18 cellular contexts compared by ENCODE assay signal in the genomic region with DNA sequence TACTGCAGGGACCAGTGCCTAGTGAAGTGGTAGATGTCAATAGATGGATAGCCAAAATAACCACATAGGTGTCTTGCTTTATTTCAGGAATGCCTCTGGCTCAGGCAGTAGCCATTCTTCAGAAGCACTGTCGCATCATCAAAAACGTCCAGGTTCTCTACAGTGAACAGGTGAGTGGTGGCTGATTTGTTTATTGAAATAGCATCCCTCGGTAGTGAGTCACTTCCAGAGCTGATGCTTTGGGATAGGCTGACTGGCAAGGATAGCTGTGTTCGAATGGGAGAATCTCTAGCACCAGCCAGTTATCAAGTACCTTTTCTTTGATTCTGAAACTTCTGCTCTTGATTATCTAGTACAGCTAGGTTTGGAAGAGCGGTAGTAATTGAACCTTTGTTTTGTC. TPM values are rescaled to one million over a fixed set of nuclear protein-coding genes. Genes with fewer than 3 reads are reported as not detected.
A peak's percentile ranks its signal among the peaks of the same experiment; 100 is the strongest.
DNase-seq lines count a peak whose midpoint lies in the region; ATAC-seq and TF ChIP-seq lines count a peak whose summit lies in the region.
"Had no signal": no experiment of that assay in that cellular context is flagged by ENCODE, and none has a peak within 500 bp of the region (broad histone marks: within the 10 kb centered on the region; RNA-seq: fewer than 3 reads in every experiment).

No MANE protein-coding gene starts in this region.

- H3K4me3 ChIP-seq in sigmoid colon: no peak overlapping the region
- H3K4me3 ChIP-seq: BLaER1, GM12878, K562, PC-9 had no signal

- no peaks in the 10 kb centered on the region for H3K4me1 Mint-ChIP-seq in activated CD4-positive, alpha-beta T cell treated with anti-CD3 and anti-CD28 coated beads, Interleukin-2, amount 10 ng/mL, durations not matched to agents 7 days and 5 days
- H3K4me1 Mint-ChIP-seq in activated CD4-positive, alpha-beta T cell treated with anti-CD3 and anti-CD28 coated beads for 36 hours: peaks cover 4% of the 10 kb centered on the region
- peaks cover 5 to 11% of the 10 kb centered on the region in 2 donors for H3K4me1 Mint-ChIP-seq in immature natural killer cell

- H3K27ac ChIP-seq in sigmoid colon: no peak overlapping the region
- H3K27ac ChIP-seq: BLaER1, PC-9 had no signal

- TF ChIP-seq EP300 in sigmoid colon (IDR thresholded peaks at IDR 0.05): no peak

- CTCF ChIA-PET in activated CD4-positive, alpha-beta T cell treated with anti-CD3 and anti-CD28 coated beads, Interleukin-2, amount 10 ng/mL, durations not matched to agents 7 days and 5 days (lab: Charles Lee): interaction anchor here (1.4 kb wide), 1 partner anchor 8 kb away, joined by 4 read pairs; no protein-coding TSS in a partner anchor
- CTCF ChIA-PET in activated CD4-positive, alpha-beta T cell treated with anti-CD3 and anti-CD28 coated beads for 36 hours (lab: Charles Lee): interaction anchor here (0.6 to 0.9 kb wide), 3 partner anchors 10 to 132 kb away, joined by 3 read pairs; no protein-coding TSS in a partner anchor

- no peak for ATAC-seq in activated CD4-positive, alpha-beta T cell treated with anti-CD3 and anti-CD28 coated beads for 36 hours
- ATAC-seq in GM21723 (IDR thresholded peaks at IDR 0.05; ENCODE audit: unreplicated experiment): no peak
- ATAC-seq: CD8-positive, alpha-beta T cell; GM12878; K562 had no signal

- H3K4me3 Mint-ChIP-seq in activated CD4-positive, alpha-beta T cell treated with anti-CD3 and anti-CD28 coated beads, Interleukin-2, amount 10 ng/mL, durations not matched to agents 7 days and 5 days: no peak overlapping the region
- H3K4me3 Mint-ChIP-seq in activated CD4-positive, alpha-beta T cell treated with anti-CD3 and anti-CD28 coated beads for 36 hours: no peak overlapping the region
- H3K4me3 Mint-ChIP-seq in immature natural killer cell: no peak overlapping the region
- H3K4me3 Mint-ChIP-seq: CD8-positive, alpha-beta T cell had no signal

- intact Hi-C loops in activated CD4-positive, alpha-beta T cell treated with anti-CD3 and anti-CD28 coated beads for 36 hours (cut with DNase I, micrococcal nuclease): no loop called here
- intact Hi-C loops in sigmoid colon (cut with DNase I): no loop called here

- peaks cover 19% of the 10 kb centered on the region for H3K36me3 Mint-ChIP-seq in activated CD4-positive, alpha-beta T cell treated with anti-CD3 and anti-CD28 coated beads, Interleukin-2, amount 10 ng/mL, durations not matched to agents 7 days and 5 days (ENCODE audit: low read depth)
- peaks cover 22% of the 10 kb centered on the region for H3K36me3 Mint-ChIP-seq in activated CD4-positive, alpha-beta T cell treated with anti-CD3 and anti-CD28 coated beads for 36 hours (ENCODE audit: low read depth)
- peaks cover 9 to 19% (median 12%) of the 10 kb centered on the region in 3 donors for H3K36me3 Mint-ChIP-seq in immature natural killer cell

- H3K27ac Mint-ChIP-seq in activated CD4-positive, alpha-beta T cell treated with anti-CD3 and anti-CD28 coated beads, Interleukin-2, amount 10 ng/mL, durations not matched to agents 7 days and 5 days: peak overlapping the region; percentile 46
- no peak overlapping the region for H3K27ac Mint-ChIP-seq in activated CD4-positive, alpha-beta T cell treated with anti-CD3 and anti-CD28 coated beads for 36 hours
- H3K27ac Mint-ChIP-seq in immature natural killer cell: no peak overlapping the region
- H3K27ac Mint-ChIP-seq: CD8-positive, alpha-beta T cell had no signal

- no peaks in the 10 kb centered on the region for H3K27me3 Mint-ChIP-seq in activated CD4-positive, alpha-beta T cell treated with anti-CD3 and anti-CD28 coated beads, Interleukin-2, amount 10 ng/mL, durations not matched to agents 7 days and 5 days
- no peaks in the 10 kb centered on the region for H3K27me3 Mint-ChIP-seq in activated CD4-positive, alpha-beta T cell treated with anti-CD3 and anti-CD28 coated beads for 36 hours
- peaks cover 0 to 3% (median 0%) of the 10 kb centered on the region in 3 donors for H3K27me3 Mint-ChIP-seq in immature natural killer cell (ENCODE audit: low read depth in 3 of 3)

- WGBS in sigmoid colon, 2 donors: 85 to 91% methylated on average over 5 of the region's 5 CpGs

- no peak for DNase-seq in activated CD4-positive, alpha-beta T cell treated with anti-CD3 and anti-CD28 coated beads, Interleukin-2, amount 10 ng/mL, durations not matched to agents 7 days and 5 days
- no peak for DNase-seq in activated CD4-positive, alpha-beta T cell treated with anti-CD3 and anti-CD28 coated beads for 36 hours
- DNase-seq in SW480 (ENCODE audit: low spot score) (peak; percentile 45), sigmoid colon (peak; percentile 2), immature natural killer cell (no peak)
- DNase-seq: CD8-positive, alpha-beta T cell; DND-41; GDM1; HCEC 1CT; NCI-H1105; NCI-H1694; NCI-H510A treated with DMSO at 0.1 percent for 48 hours; NCI-H82; PC-9 had no signal

- POLR2A ChIA-PET in activated CD4-positive, alpha-beta T cell treated with anti-CD3 and anti-CD28 coated beads, Interleukin-2, amount 10 ng/mL, durations not matched to agents 7 days and 5 days (lab: Charles Lee): no interaction called here
- POLR2A ChIA-PET in activated CD4-positive, alpha-beta T cell treated with anti-CD3 and anti-CD28 coated beads for 36 hours (lab: Charles Lee): no interaction called here

- H3K27me3 ChIP-seq in sigmoid colon: no peaks in the 10 kb centered on the region
- H3K27me3 ChIP-seq: BLaER1 had no signal

- peaks cover 0 to 66% (median 24%) of the 10 kb centered on the region in 4 donors for H3K36me3 ChIP-seq in sigmoid colon

- no peak for TF ChIP-seq POLR2A in sigmoid colon (IDR thresholded peaks at IDR 0.05)

- H3K9me3 ChIP-seq in sigmoid colon: no peaks in the 10 kb centered on the region
- H3K9me3 ChIP-seq: BLaER1 had no signal

- no peak for TF ChIP-seq CTCF in sigmoid colon (IDR thresholded peaks at IDR 0.05)

- H3K9me3 Mint-ChIP-seq in activated CD4-positive, alpha-beta T cell treated with anti-CD3 and anti-CD28 coated beads, Interleukin-2, amount 10 ng/mL, durations not matched to agents 7 days and 5 days: no peaks in the 10 kb centered on the region
- no peaks in the 10 kb centered on the region for H3K9me3 Mint-ChIP-seq in activated CD4-positive, alpha-beta T cell treated with anti-CD3 and anti-CD28 coated beads for 36 hours (ENCODE audit: low read depth)
- no peaks in the 10 kb centered on the region for H3K9me3 Mint-ChIP-seq in immature natural killer cell
- H3K9me3 Mint-ChIP-seq: CD8-positive, alpha-beta T cell had no signal

- H3K4me1 ChIP-seq in sigmoid colon: no peaks in the 10 kb centered on the region

RNA-seq across cellular contexts. Expression of gene PHAF1, which starts 10.3 kb away (rescaled TPM):
- total RNA-seq in activated CD4-positive, alpha-beta T cell treated with anti-CD3 and anti-CD28 coated beads, Interleukin-2, amount 10 ng/mL, durations not matched to agents 7 days and 5 days: 10 to 100 TPM; 15.2 to 19.0 TPM
- 10 to 100 TPM; 12.7 to 14.0 TPM for total RNA-seq in activated CD4-positive, alpha-beta T cell treated with anti-CD3 and anti-CD28 coated beads for 36 hours
- 10 to 100 TPM; 11.4 to 16.3 (median 14.0) TPM for total RNA-seq in sigmoid colon
- polyA plus RNA-seq in sigmoid colon (1 to 10 TPM; 8.9 to 9.7 (median 9.0) TPM), immature natural killer cell (10 to 100 TPM in 2 of 3 donors, 1 to 10 TPM in 1; 5.7 to 15.1 (median 14.4) TPM)

RNA-seq across cellular contexts. Expression of gene B3GNT9, which starts 30.8 kb away (rescaled TPM):
- total RNA-seq in activated CD4-positive, alpha-beta T cell treated with anti-CD3 and anti-CD28 coated beads, Interleukin-2, amount 10 ng/mL, durations not matched to agents 7 days and 5 days: 1 to 10 TPM; 7.1 to 7.2 TPM
- total RNA-seq in activated CD4-positive, alpha-beta T cell treated with anti-CD3 and anti-CD28 coated beads for 36 hours: 1 to 10 TPM; 2.3 to 3.0 TPM
- 10 to 100 TPM in 3 of 4 donors, 1 to 10 TPM in 1; 8.7 to 18.8 (median 12.2) TPM for total RNA-seq in sigmoid colon
- polyA plus RNA-seq in sigmoid colon (1 to 10 TPM in 2 of 3 donors, under 1 TPM in 1; 0.46 to 4.9 (median 1.2) TPM), immature natural killer cell (under 1 TPM in 2 of 3 donors, not detected in 1; 0.13 to 0.18 TPM)

RNA-seq across cellular contexts. Expression of gene TRADD, which starts 39.7 kb away (rescaled TPM):
- 10 to 100 TPM; 47.2 to 57.5 TPM for total RNA-seq in activated CD4-positive, alpha-beta T cell treated with anti-CD3 and anti-CD28 coated beads, Interleukin-2, amount 10 ng/mL, durations not matched to agents 7 days and 5 days
- total RNA-seq in activated CD4-positive, alpha-beta T cell treated with anti-CD3 and anti-CD28 coated beads for 36 hours: 10 to 100 TPM; 22.0 to 34.0 TPM
- total RNA-seq in sigmoid colon: 10 to 100 TPM; 16.1 to 23.2 (median 19.6) TPM
- 10 to 100 TPM; 23.4 to 30.2 (median 26.4) TPM for polyA plus RNA-seq in sigmoid colon
- 10 to 100 TPM; 44.9 to 53.7 (median 49.4) TPM for polyA plus RNA-seq in immature natural killer cell

RNA-seq across cellular contexts. Expression of gene FBXL8, which starts 39.7 kb away (rescaled TPM):
- 10 to 100 TPM; 35.7 to 46.6 TPM for total RNA-seq in activated CD4-positive, alpha-beta T cell treated with anti-CD3 and anti-CD28 coated beads, Interleukin-2, amount 10 ng/mL, durations not matched to agents 7 days and 5 days
- 10 to 100 TPM; 15.5 to 21.0 TPM for total RNA-seq in activated CD4-positive, alpha-beta T cell treated with anti-CD3 and anti-CD28 coated beads for 36 hours
- total RNA-seq in sigmoid colon: 10 to 100 TPM in 2 of 4 donors, 1 to 10 TPM in 2; 7.5 to 11.8 (median 9.7) TPM
- polyA plus RNA-seq in sigmoid colon (10 to 100 TPM in 2 of 3 donors, 1 to 10 TPM in 1; 4.9 to 19.1 (median 10.8) TPM), immature natural killer cell (1 to 10 TPM; 3.8 to 7.4 (median 5.7) TPM)

RNA-seq across cellular contexts. Expression of gene HSF4, which starts 44.5 kb away (rescaled TPM):
- 10 to 100 TPM; 49.6 to 58.1 TPM for total RNA-seq in activated CD4-positive, alpha-beta T cell treated with anti-CD3 and anti-CD28 coated beads, Interleukin-2, amount 10 ng/mL, durations not matched to agents 7 days and 5 days
- total RNA-seq in activated CD4-positive, alpha-beta T cell treated with anti-CD3 and anti-CD28 coated beads for 36 hours: 10 to 100 TPM; 15.7 to 20.7 TPM
- total RNA-seq in sigmoid colon: 100 to 1,000 TPM in 1 of 4 donors, 10 to 100 TPM in 3; 21.2 to 109 (median 25.8) TPM
- 10 to 100 TPM in 1 of 3 donors, 1 to 10 TPM in 2; 1.2 to 17.9 (median 3.6) TPM for polyA plus RNA-seq in sigmoid colon
- not detected for polyA plus RNA-seq in immature natural killer cell

Comparison
In these comparisons a context has a peak if more than half of its experiments do, and no peak if none do; other contexts are left out.
1. DNase-seq: peak in SW480 (single experiment) and sigmoid colon (single experiment); none in activated CD4-positive, alpha-beta T cell treated with anti-CD3 and anti-CD28 coated beads, Interleukin-2, amount 10 ng/mL, durations not matched to agents 7 days and 5 days (single experiment), activated CD4-positive, alpha-beta T cell treated with anti-CD3 and anti-CD28 coated beads for 36 hours (single experiment) and immature natural killer cell (0 of 3).